Comparison of ENCODE assay signal across 1 cellular context in the genomic region with DNA sequence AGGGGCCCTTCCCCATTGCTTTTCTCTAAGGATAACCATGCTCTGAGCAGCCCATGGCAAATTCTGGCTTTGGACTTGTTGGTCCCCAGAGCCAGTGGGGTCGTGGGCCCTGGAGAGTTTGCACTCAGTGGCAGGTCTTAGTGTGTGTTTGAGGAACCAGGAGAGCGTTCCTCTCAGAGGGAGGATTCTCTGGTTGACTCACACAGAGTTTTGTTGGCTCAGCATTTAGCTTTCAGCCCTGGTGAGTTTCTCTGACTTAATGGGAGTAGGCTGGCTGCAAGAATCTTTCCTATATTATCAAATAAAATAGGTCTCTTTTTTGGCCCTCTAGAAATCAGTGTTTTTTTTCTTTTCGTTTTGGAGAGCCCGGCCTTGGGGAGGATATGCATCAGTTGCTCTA.
A peak's percentile ranks its signal among the peaks of the same experiment; 100 is the strongest.
TF ChIP-seq lines count a peak whose summit lies in the region.

No MANE protein-coding gene starts in this region.

TF ChIP-seq in K562, 482 proteins besides CTCF, POLR2A, EP300 and RAD21 (continued from another document):
- TF ChIP-seq, protein P1, sequence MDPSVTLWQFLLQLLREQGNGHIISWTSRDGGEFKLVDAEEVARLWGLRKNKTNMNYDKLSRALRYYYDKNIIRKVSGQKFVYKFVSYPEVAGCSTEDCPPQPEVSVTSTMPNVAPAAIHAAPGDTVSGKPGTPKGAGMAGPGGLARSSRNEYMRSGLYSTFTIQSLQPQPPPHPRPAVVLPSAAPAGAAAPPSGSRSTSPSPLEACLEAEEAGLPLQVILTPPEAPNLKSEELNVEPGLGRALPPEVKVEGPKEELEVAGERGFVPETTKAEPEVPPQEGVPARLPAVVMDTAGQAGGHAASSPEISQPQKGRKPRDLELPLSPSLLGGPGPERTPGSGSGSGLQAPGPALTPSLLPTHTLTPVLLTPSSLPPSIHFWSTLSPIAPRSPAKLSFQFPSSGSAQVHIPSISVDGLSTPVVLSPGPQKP (CRISPR knock-in tag; IDR thresholded peaks at IDR 0.05) = no peak
- peak; percentile 31; the same call in 1 of the 2 replicates for TF ChIP-seq MAFG (tag; conservative IDR thresholded peaks at IDR 0.05)
- 0 out of 2 replicates have a peak, but pooled peaks have one; percentile 5 for TF ChIP-seq MAFF (IDR thresholded peaks at IDR 0.05; ENCODE audit: low read length)
- TF ChIP-seq ZNF316 (IDR thresholded peaks at IDR 0.05) = peak; percentile 65
